ENCODE assay signal across 1 cellular context in genomic region chr16:29790949-29791844, GRCh38.
TF ChIP-seq lines count a peak whose summit lies in the region.

No MANE protein-coding gene starts in this region.

TF ChIP-seq in HEK293, 187 proteins besides CTCF, POLR2A, EP300 and RAD21 (continued from another document and continues in another):
- TF ChIP-seq, protein P1, sequence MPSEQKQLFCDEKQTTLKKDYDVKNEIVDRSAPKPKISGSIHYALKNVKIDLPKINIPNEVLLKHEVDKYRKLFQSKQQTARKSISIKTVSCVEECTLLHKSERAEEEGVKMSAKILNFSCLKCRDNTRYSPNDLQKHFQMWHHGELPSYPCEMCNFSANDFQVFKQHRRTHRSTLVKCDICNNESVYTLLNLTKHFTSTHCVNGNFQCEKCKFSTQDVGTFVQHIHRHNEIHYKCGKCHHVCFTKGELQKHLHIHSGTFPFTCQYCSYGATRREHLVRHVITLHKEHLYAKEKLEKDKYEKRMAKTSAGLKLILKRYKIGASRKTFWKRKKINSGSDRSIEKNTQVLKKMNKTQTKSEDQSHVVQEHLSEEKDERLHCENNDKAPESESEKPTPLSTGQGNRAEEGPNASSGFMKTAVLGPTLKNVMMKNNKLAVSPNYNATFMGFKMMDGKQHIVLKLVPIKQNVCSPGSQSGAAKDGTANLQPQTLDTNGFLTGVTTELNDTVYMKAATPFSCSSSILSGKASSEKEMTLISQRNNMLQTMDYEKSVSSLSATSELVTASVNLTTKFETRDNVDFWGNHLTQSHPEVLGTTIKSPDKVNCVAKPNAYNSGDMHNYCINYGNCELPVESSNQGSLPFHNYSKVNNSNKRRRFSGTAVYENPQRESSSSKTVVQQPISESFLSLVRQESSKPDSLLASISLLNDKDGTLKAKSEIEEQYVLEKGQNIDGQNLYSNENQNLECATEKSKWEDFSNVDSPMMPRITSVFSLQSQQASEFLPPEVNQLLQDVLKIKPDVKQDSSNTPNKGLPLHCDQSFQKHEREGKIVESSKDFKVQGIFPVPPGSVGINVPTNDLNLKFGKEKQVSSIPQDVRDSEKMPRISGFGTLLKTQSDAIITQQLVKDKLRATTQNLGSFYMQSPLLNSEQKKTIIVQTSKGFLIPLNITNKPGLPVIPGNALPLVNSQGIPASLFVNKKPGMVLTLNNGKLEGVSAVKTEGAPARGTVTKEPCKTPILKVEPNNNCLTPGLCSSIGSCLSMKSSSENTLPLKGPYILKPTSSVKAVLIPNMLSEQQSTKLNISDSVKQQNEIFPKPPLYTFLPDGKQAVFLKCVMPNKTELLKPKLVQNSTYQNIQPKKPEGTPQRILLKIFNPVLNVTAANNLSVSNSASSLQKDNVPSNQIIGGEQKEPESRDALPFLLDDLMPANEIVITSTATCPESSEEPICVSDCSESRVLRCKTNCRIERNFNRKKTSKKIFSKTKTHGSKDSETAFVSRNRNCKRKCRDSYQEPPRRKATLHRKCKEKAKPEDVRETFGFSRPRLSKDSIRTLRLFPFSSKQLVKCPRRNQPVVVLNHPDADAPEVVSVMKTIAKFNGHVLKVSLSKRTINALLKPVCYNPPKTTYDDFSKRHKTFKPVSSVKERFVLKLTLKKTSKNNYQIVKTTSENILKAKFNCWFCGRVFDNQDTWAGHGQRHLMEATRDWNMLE (tag by site-specific recombination; conservative IDR thresholded peaks at IDR 0.05; ENCODE audit: low read depth) = no peak
- TF ChIP-seq ZNF530 (tag by site-specific recombination; IDR thresholded peaks at IDR 0.05; ENCODE audit: low read depth) (no peak), SALL2 (tag by site-specific recombination; IDR thresholded peaks at IDR 0.05; ENCODE audit: borderline replicate concordance) (no peak), ZNF426 (tag by site-specific recombination; IDR thresholded peaks at IDR 0.05) (no peak), ZNF660 (tag by site-specific recombination; IDR thresholded peaks at IDR 0.05) (no peak), ZNF626 (tag by site-specific recombination; IDR thresholded peaks at IDR 0.05) (no peak), BCL11A (tag by site-specific recombination; IDR thresholded peaks at IDR 0.05; ENCODE audit: low read depth) (no peak), FEZF1 (tag by site-specific recombination; IDR thresholded peaks at IDR 0.05) (no peak), ZNF132 (tag by site-specific recombination; IDR thresholded peaks at IDR 0.05; ENCODE audit: borderline replicate concordance) (no peak), ZNF274 (IDR thresholded peaks at IDR 0.05; ENCODE audit: low read length) (no peak), ZNF274 (tag by site-specific recombination; IDR thresholded peaks at IDR 0.05; ENCODE audit: borderline replicate concordance) (no peak), PRDM1 (tag by site-specific recombination; IDR thresholded peaks at IDR 0.05) (no peak), ZNF302 (tag by site-specific recombination; IDR thresholded peaks at IDR 0.05; ENCODE audit: low read depth) (no peak), ZBTB7A (tag by site-specific recombination; IDR thresholded peaks at IDR 0.05; ENCODE audit: low read depth) (no peak), ZNF19 (tag by site-specific recombination; IDR thresholded peaks at IDR 0.05; ENCODE audit: low read depth) (no peak), ZNF394 (tag by site-specific recombination; IDR thresholded peaks at IDR 0.05; ENCODE audit: borderline replicate concordance) (no peak), ZNF837 (tag by site-specific recombination; IDR thresholded peaks at IDR 0.05) (no peak), ZNF404 (tag by site-specific recombination; IDR thresholded peaks at IDR 0.05) (no peak), KLF8 (tag by site-specific recombination; IDR thresholded peaks at IDR 0.05) (no peak), ZNF324 (tag by site-specific recombination; IDR thresholded peaks at IDR 0.05) (0 out of 2 replicates have a peak, but pooled peaks have one; percentile 9), RBAK (tag by site-specific recombination; IDR thresholded peaks at IDR 0.05) (no peak), ZSCAN4 (tag by site-specific recombination; IDR thresholded peaks at IDR 0.05) (no peak), ZNF350 (tag by site-specific recombination; IDR thresholded peaks at IDR 0.05) (no peak), ZXDB (tag by site-specific recombination; IDR thresholded peaks at IDR 0.05) (peak; percentile 36; the same call in 1 of the 2 replicates), ZNF146 (tag by site-specific recombination; IDR thresholded peaks at IDR 0.05) (no peak), ZNF121 (tag by site-specific recombination; IDR thresholded peaks at IDR 0.05) (no peak), HOXD13 (CRISPR knock-in tag; IDR thresholded peaks at IDR 0.05; ENCODE audit: borderline replicate concordance) (peak; percentile 46; the same call in 1 of the 2 replicates), ZNF335 (tag by site-specific recombination; conservative IDR thresholded peaks at IDR 0.05) (peak; percentile 70), ZBTB1 (tag by site-specific recombination; IDR thresholded peaks at IDR 0.05) (no peak), ZNF76 (tag by site-specific recombination; IDR thresholded peaks at IDR 0.05; ENCODE audit: borderline replicate concordance, low read depth) (0 out of 2 replicates have a peak, but pooled peaks have one; percentile 3), ZNF639 (tag by site-specific recombination; IDR thresholded peaks at IDR 0.05) (0 out of 2 replicates have a peak, but pooled peaks have one; percentile 3), ZNF830 (tag by site-specific recombination; IDR thresholded peaks at IDR 0.05; ENCODE audit: low read depth) (no peak), ZNF248 (tag by site-specific recombination; IDR thresholded peaks at IDR 0.05) (no peak), TRIM28 (IDR thresholded peaks at IDR 0.05; ENCODE audit: borderline replicate concordance, low read length) (no peak), ZNF558 (tag by site-specific recombination; IDR thresholded peaks at IDR 0.05) (no peak), MYNN (tag by site-specific recombination; IDR thresholded peaks at IDR 0.05; ENCODE audit: borderline replicate concordance) (no peak), KLF17 (tag by site-specific recombination; IDR thresholded peaks at IDR 0.05) (peak; percentile 8; the same call in 1 of the 2 replicates), TCF7L2 (IDR thresholded peaks at IDR 0.05; ENCODE audit: borderline replicate concordance, low read depth, low read length) (no peak), ZNF2 (tag by site-specific recombination; IDR thresholded peaks at IDR 0.05) (no peak), ZFP37 (tag by site-specific recombination; IDR thresholded peaks at IDR 0.05) (no peak), ZFP3 (tag by site-specific recombination; IDR thresholded peaks at IDR 0.05; ENCODE audit: low read depth) (no peak), ZNF23 (tag by site-specific recombination; IDR thresholded peaks at IDR 0.05; ENCODE audit: borderline replicate concordance) (no peak), GLIS1 (tag by site-specific recombination; IDR thresholded peaks at IDR 0.05) (no peak)
- TF ChIP-seq, protein P2, sequence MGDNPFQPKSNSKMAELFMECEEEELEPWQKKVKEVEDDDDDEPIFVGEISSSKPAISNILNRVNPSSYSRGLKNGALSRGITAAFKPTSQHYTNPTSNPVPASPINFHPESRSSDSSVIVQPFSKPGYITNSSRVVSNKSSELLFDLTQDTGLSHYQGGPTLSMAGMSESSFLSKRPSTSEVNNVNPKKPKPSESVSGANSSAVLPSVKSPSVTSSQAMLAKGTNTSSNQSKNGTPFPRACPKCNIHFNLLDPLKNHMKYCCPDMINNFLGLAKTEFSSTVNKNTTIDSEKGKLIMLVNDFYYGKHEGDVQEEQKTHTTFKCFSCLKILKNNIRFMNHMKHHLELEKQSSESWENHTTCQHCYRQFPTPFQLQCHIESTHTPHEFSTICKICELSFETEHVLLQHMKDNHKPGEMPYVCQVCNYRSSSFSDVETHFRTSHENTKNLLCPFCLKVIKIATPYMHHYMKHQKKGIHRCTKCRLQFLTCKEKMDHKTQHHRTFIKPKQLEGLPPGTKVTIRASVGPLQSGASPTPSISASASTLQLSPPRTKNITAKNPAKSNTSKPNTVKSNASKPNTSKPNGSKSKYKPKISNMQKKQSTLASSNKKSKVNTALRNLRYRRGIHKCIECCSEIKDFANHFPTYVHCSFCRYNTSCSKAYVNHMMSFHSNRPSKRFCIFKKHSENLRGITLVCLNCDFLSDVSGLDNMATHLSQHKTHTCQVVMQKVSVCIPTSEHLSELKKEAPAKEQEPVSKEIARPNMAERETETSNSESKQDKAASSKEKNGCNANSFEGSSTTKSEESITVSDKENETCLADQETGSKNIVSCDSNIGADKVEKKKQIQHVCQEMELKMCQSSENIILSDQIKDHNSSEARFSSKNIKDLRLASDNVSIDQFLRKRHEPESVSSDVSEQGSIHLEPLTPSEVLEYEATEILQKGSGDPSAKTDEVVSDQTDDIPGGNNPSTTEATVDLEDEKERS (tag by site-specific recombination; IDR thresholded peaks at IDR 0.05) = no peak
- TF ChIP-seq, protein P3, sequence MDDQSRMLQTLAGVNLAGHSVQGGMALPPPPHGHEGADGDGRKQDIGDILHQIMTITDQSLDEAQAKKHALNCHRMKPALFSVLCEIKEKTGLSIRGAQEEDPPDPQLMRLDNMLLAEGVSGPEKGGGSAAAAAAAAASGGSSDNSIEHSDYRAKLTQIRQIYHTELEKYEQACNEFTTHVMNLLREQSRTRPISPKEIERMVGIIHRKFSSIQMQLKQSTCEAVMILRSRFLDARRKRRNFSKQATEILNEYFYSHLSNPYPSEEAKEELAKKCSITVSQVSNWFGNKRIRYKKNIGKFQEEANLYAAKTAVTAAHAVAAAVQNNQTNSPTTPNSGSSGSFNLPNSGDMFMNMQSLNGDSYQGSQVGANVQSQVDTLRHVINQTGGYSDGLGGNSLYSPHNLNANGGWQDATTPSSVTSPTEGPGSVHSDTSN (CRISPR knock-in tag; IDR thresholded peaks at IDR 0.05) = no peak
- TF ChIP-seq, protein P4, sequence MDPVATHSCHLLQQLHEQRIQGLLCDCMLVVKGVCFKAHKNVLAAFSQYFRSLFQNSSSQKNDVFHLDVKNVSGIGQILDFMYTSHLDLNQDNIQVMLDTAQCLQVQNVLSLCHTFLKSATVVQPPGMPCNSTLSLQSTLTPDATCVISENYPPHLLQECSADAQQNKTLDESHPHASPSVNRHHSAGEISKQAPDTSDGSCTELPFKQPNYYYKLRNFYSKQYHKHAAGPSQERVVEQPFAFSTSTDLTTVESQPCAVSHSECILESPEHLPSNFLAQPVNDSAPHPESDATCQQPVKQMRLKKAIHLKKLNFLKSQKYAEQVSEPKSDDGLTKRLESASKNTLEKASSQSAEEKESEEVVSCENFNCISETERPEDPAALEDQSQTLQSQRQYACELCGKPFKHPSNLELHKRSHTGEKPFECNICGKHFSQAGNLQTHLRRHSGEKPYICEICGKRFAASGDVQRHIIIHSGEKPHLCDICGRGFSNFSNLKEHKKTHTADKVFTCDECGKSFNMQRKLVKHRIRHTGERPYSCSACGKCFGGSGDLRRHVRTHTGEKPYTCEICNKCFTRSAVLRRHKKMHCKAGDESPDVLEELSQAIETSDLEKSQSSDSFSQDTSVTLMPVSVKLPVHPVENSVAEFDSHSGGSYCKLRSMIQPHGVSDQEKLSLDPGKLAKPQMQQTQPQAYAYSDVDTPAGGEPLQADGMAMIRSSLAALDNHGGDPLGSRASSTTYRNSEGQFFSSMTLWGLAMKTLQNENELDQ (tag by site-specific recombination; IDR thresholded peaks at IDR 0.05; ENCODE audit: low read depth) = no peak
- TF ChIP-seq, protein P5, sequence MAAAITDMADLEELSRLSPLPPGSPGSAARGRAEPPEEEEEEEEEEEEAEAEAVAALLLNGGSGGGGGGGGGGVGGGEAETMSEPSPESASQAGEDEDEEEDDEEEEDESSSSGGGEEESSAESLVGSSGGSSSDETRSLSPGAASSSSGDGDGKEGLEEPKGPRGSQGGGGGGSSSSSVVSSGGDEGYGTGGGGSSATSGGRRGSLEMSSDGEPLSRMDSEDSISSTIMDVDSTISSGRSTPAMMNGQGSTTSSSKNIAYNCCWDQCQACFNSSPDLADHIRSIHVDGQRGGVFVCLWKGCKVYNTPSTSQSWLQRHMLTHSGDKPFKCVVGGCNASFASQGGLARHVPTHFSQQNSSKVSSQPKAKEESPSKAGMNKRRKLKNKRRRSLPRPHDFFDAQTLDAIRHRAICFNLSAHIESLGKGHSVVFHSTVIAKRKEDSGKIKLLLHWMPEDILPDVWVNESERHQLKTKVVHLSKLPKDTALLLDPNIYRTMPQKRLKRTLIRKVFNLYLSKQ (tag by site-specific recombination; IDR thresholded peaks at IDR 0.05; ENCODE audit: borderline replicate concordance) = no peak
